36 cellular contexts compared by ENCODE assay signal in the genomic region with DNA sequence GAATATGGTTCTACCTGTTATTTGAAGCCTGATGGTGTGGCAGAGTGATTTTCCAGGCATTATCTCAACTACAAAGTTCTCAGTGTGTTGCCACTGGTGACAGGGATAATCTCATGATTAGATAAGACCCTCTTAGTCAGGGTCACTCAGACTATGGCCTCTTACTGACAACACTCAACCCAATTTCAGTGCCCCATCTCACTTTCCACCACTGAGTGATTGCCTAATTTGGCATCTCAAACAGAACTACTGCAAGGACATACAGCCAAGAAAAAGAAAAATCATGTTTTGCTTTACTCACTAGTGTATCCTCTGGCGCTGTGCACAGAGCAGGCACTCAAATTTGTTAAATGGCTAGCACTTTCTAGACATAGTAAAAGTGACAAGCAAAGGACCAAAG. TPM values are rescaled to one million over a fixed set of nuclear protein-coding genes. Genes with fewer than 3 reads are reported as not detected.
"Had no signal": no experiment of that assay in that cellular context is flagged by ENCODE, and none has a peak within 500 bp of the region (broad histone marks: within the 10 kb centered on the region; RNA-seq: fewer than 3 reads in every experiment).

No MANE protein-coding gene starts in this region.

- ATAC-seq: activated CD4-positive, alpha-beta T cell treated with anti-CD3 and anti-CD28 coated beads for 36 hours; activated CD4-positive, CD25-positive, alpha-beta regulatory T cell treated with anti-CD3 and anti-CD28 coated beads, Interleukin-2, amount 50 U/mL, for 24 hours; activated naive CD4-positive, alpha-beta T cell treated with anti-CD3 and anti-CD28 coated beads, Interleukin-2, amount 50 U/mL, for 72 hours; activated T-cell treated with anti-CD3 and anti-CD28 coated beads, Interleukin-2, amount 50 U/mL, for 4 hours; body of pancreas; Right ventricle myocardium inferior had no signal

- H3K4me1 ChIP-seq: adrenal gland, breast epithelium, SJCRH30 had no signal

- H3K9me3 ChIP-seq: adrenal gland, body of pancreas, breast epithelium, SJCRH30 had no signal

- H3K4me3 ChIP-seq: adrenal gland, body of pancreas, breast epithelium, PC-9, SJCRH30, SK-N-MC had no signal

- FAIRE-seq: astrocyte, RCC 7860 had no signal

- H3K36me3 ChIP-seq: breast epithelium had no signal

- H3K27ac ChIP-seq: adrenal gland, body of pancreas, breast epithelium, PC-9, RWPE1, SJCRH30, SK-N-MC had no signal

- DNase-seq: activated CD4-positive, alpha-beta T cell treated with anti-CD3 and anti-CD28 coated beads for 36 hours; activated CD4-positive, alpha-beta T cell treated with anti-CD3 and anti-CD28 coated beads, Interleukin-2, amount 10 ng/mL, durations not matched to agents 7 days and 5 days; activated CD4-positive, alpha-beta T cell treated with anti-CD3 and anti-CD28 coated beads, Interleukin-2, amount 50 U/mL, for 48 hours; activated CD8-positive, alpha-beta memory T cell treated with anti-CD3 and anti-CD28 coated beads, Interleukin-2, amount 50 U/mL, for 4 hours; activated gamma-delta T cell treated with Interleukin-2 at 50 U/mL for 16 hours; activated naive CD4-positive, alpha-beta T cell treated with anti-CD3 and anti-CD28 coated beads for 36 hours; activated T-cell treated with anti-CD3 and anti-CD28 coated beads for 4 hours; activated T-cell treated with anti-CD3 and anti-CD28 coated beads, Interleukin-2, amount 50 U/mL, for 4 hours; body of pancreas; caudate nucleus; NCI-H1092 treated with DMSO at 0.1 percent for 48 hours; NCI-H1417; NCI-H187 treated with DMSO at 0.1 percent for 48 hours; NCI-H2081; NCI-H2171 treated with DMSO at 0.1 percent for 48 hours; NCI-H2227 treated with DMSO at 0.1 percent for 48 hours; NCI-H446 treated with DMSO at 0.1 percent for 48 hours; NCI-H524; NCI-H69; NK-92 treated with Interleukin-12 subunit alpha and Interleukin-12 subunit beta, amount 100 ng/mL, for 24 hours; PC-9; SJCRH30; T1000 had no signal

- H3K4me2 ChIP-seq: PC-9 had no signal

- H3K27me3 ChIP-seq: adrenal gland, body of pancreas, breast epithelium, SJCRH30 had no signal

- H2AFZ ChIP-seq: PC-9 had no signal

RNA-seq across cellular contexts. Expression of gene SLC30A10, which starts 36.9 kb away (rescaled TPM):
- total RNA-seq: activated CD4-positive, alpha-beta T cell treated with anti-CD3 and anti-CD28 coated beads for 36 hours; activated CD4-positive, alpha-beta T cell treated with anti-CD3 and anti-CD28 coated beads, Interleukin-2, amount 10 ng/mL, durations not matched to agents 7 days and 5 days; activated naive CD4-positive, alpha-beta T cell treated with anti-CD3 and anti-CD28 coated beads for 36 hours; activated naive CD4-positive, alpha-beta T cell treated with anti-CD3 and anti-CD28 coated beads, Interleukin-2, amount 50 U/mL, for 72 hours; activated T-cell treated with anti-CD3 and anti-CD28 coated beads, Interleukin-2, amount 50 U/mL, for 4 hours; activated T-helper 1 cell treated with anti-CD3 and anti-CD28 coated beads, Interleukin-12 subunit alpha, Interleukin-12 subunit beta, Interleukin-2, Interleukin-4 antibody, amounts not matched to agents 30 ng/mL and 10 ng/mL and 1 ng/mL, durations not matched to agents 14 hours and 24 hours and 36 hours; astrocyte; breast epithelium; M059J; PC-9; SJCRH30; T-helper 1 cell treated with Interleukin-12 subunit alpha and Interleukin-12 subunit beta and Interleukin-4 antibody, amounts not matched to agents 30 ng/mL and 1 ng/mL, for 36 hours; T-helper 2 cell treated with Interferon-gamma antibody and Interleukin-4, amounts not matched to agents 100 ng/mL and 5 ng/mL, for 36 hours had no signal
